Comparison of ENCODE assay signal across 27 cellular contexts in the genomic region with DNA sequence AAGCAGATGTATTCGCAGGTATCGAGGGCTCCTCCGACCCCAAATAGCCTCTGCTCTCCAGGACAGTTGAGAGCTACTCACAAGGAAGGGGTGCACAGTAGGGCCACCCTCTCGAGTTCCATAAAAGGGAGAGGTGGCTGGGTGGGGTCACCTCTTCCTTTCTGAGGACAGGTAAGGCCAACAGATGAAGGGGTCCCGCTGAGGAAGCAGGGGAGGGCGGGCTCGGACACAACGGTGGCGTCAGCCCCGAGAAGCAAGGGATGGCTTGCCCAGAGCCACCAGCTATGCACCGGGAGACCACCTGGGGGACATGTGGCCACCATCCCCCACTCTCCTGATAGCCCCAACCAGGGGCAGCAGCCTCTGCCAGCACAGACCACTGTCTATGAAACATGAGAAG.
"Had no signal": no experiment of that assay in that cellular context is flagged by ENCODE, and none has a peak within 500 bp of the region (broad histone marks: within the 10 kb centered on the region; RNA-seq: fewer than 3 reads in every experiment).

No MANE protein-coding gene starts in this region.

- H3K9me3 ChIP-seq: adrenal gland, esophagus muscularis mucosa, heart left ventricle, ovary, psoas muscle, stomach, tibial artery had no signal

- H3K9me3 Mint-ChIP-seq: activated naive CD4-positive, alpha-beta T cell treated with anti-CD3 and anti-CD28 coated beads for 36 hours; activated naive CD8-positive, alpha-beta T cell treated with anti-CD3 and anti-CD28 coated beads for 36 hours; immature natural killer cell; nephron; stimulated activated naive B cell treated with anti-CD40 and anti-IgM and Interleukin-4, amounts not matched to agents 10 μg/mL and 1 μg/mL and 100 μg/mL, for 72 hours had no signal

- H3K4me3 Mint-ChIP-seq: activated CD4-positive, alpha-beta T cell treated with anti-CD3 and anti-CD28 coated beads for 36 hours; activated CD8-positive, alpha-beta memory T cell treated with anti-CD3 and anti-CD28 coated beads, Interleukin-2, amount 10 ng/mL, durations not matched to agents 7 days and 5 days; activated CD8-positive, alpha-beta T cell treated with anti-CD3 and anti-CD28 coated beads, Interleukin-2, amount 10 ng/mL, durations not matched to agents 7 days and 5 days; activated naive CD4-positive, alpha-beta T cell treated with anti-CD3 and anti-CD28 coated beads for 36 hours; nephron had no signal

- H3K4me1 ChIP-seq: adrenal gland, tibial artery had no signal

- H3K4me3 ChIP-seq: adrenal gland, esophagus muscularis mucosa, heart left ventricle, ovary, psoas muscle, smooth muscle cell, stomach, tibial artery had no signal

- DNase-seq: activated CD4-positive, alpha-beta T cell treated with anti-CD3 and anti-CD28 coated beads for 36 hours; activated CD4-positive, CD25-positive, alpha-beta regulatory T cell; activated CD8-positive, alpha-beta memory T cell treated with anti-CD3 and anti-CD28 coated beads, Interleukin-2, amount 10 ng/mL, durations not matched to agents 7 days and 5 days; activated CD8-positive, alpha-beta T cell treated with anti-CD3 and anti-CD28 coated beads, Interleukin-2, amount 10 ng/mL, durations not matched to agents 7 days and 5 days; activated effector memory CD4-positive, alpha-beta T cell treated with anti-CD3 and anti-CD28 coated beads, Interleukin-2, amount 50 U/mL, for 16 hours; activated naive CD4-positive, alpha-beta T cell treated with anti-CD3 and anti-CD28 coated beads for 36 hours; activated naive CD8-positive, alpha-beta T cell treated with anti-CD3 and anti-CD28 coated beads for 36 hours; adrenal gland; brain microvascular endothelial cell; central memory CD4-positive, alpha-beta T cell; foreskin keratinocyte; heart left ventricle; immature natural killer cell; mammary epithelial cell; ovary; stimulated activated CD4-positive, alpha-beta T cell treated with anti-CD3 and anti-CD28 coated beads, Interleukin-1b, Interleukin-23, amount 100 ng/mL, for 48 hours; stimulated activated CD4-positive, alpha-beta T cell treated with anti-CD3 and anti-CD28 coated beads, Interleukin-4, amount 100 ng/mL, for 4 hours; stimulated activated CD8-positive, alpha-beta memory T cell treated with anti-CD3 and anti-CD28 coated beads, Interleukin-4, amount 100 ng/mL, for 48 hours; stimulated activated naive B cell treated with anti-CD40 and anti-IgM and Interleukin-4, amounts not matched to agents 10 μg/mL and 1 μg/mL and 100 μg/mL, for 72 hours; stomach; T-helper 1 cell; tibial artery had no signal

- H3K36me3 ChIP-seq: ovary had no signal

- H3K27me3 ChIP-seq: adrenal gland, brain microvascular endothelial cell, esophagus muscularis mucosa, foreskin keratinocyte, heart left ventricle, ovary, stomach, tibial artery had no signal

- H3K27ac ChIP-seq: adrenal gland, brain microvascular endothelial cell, foreskin keratinocyte, ovary, psoas muscle, tibial artery had no signal

- ATAC-seq: activated CD4-positive, alpha-beta T cell treated with anti-CD3 and anti-CD28 coated beads for 36 hours; activated CD8-positive, alpha-beta memory T cell treated with anti-CD3 and anti-CD28 coated beads, Interleukin-2, amount 10 ng/mL, durations not matched to agents 7 days and 5 days; activated CD8-positive, alpha-beta T cell treated with anti-CD3 and anti-CD28 coated beads, Interleukin-2, amount 10 ng/mL, durations not matched to agents 7 days and 5 days; foreskin keratinocyte; left lobe of liver; psoas muscle; stimulated activated naive B cell treated with anti-CD40 and anti-IgM and Interleukin-4, amounts not matched to agents 10 μg/mL and 1 μg/mL and 100 μg/mL, for 72 hours had no signal

- H3K27me3 Mint-ChIP-seq: activated CD4-positive, alpha-beta T cell treated with anti-CD3 and anti-CD28 coated beads for 36 hours; activated CD8-positive, alpha-beta memory T cell treated with anti-CD3 and anti-CD28 coated beads, Interleukin-2, amount 10 ng/mL, durations not matched to agents 7 days and 5 days; activated naive CD8-positive, alpha-beta T cell treated with anti-CD3 and anti-CD28 coated beads for 36 hours; stimulated activated naive B cell treated with anti-CD40 and anti-IgM and Interleukin-4, amounts not matched to agents 10 μg/mL and 1 μg/mL and 100 μg/mL, for 72 hours had no signal

- H3K27ac Mint-ChIP-seq: activated CD4-positive, alpha-beta T cell treated with anti-CD3 and anti-CD28 coated beads for 36 hours; activated CD8-positive, alpha-beta memory T cell treated with anti-CD3 and anti-CD28 coated beads, Interleukin-2, amount 10 ng/mL, durations not matched to agents 7 days and 5 days; activated CD8-positive, alpha-beta T cell treated with anti-CD3 and anti-CD28 coated beads, Interleukin-2, amount 10 ng/mL, durations not matched to agents 7 days and 5 days; activated naive CD4-positive, alpha-beta T cell treated with anti-CD3 and anti-CD28 coated beads for 36 hours; nephron; stimulated activated naive B cell treated with anti-CD40 and anti-IgM and Interleukin-4, amounts not matched to agents 10 μg/mL and 1 μg/mL and 100 μg/mL, for 72 hours had no signal
